In genomic region chr1:238647877-238648276, GRCh38 we compare ENCODE assay signal across 11 cellular contexts.
A peak's percentile ranks its signal among the peaks of the same experiment; 100 is the strongest.
DNase-seq lines count a peak whose midpoint lies in the region; ATAC-seq lines count a peak whose summit lies in the region.
"Had no signal": no experiment of that assay in that cellular context is flagged by ENCODE, and none has a peak within 500 bp of the region (broad histone marks: within the 10 kb centered on the region; RNA-seq: fewer than 3 reads in every experiment).

No MANE protein-coding gene starts in this region.

- ATAC-seq in GM19467 (IDR thresholded peaks at IDR 0.05; ENCODE audit: unreplicated experiment): no peak
- ATAC-seq in GM19035 (IDR thresholded peaks at IDR 0.05; ENCODE audit: unreplicated experiment): no peak
- ATAC-seq: right lobe of liver had no signal

- no peak overlapping the region for H3K4me3 ChIP-seq in mesodermal cell (ENCODE audit: extremely low read depth, insufficient read depth, low read length, poor library complexity, severe bottlenecking)
- H3K4me3 ChIP-seq: right lobe of liver had no signal

- WGBS in mesodermal cell (ENCODE audit: insufficient coverage in 2 of 2), 2 experiments: 0 to 10% methylated on average over 1 to 2 of the region's 3 CpGs

- peak overlapping the region; percentile 93 for H3K27ac ChIP-seq in mesodermal cell (ENCODE audit: low read depth, low read length, severe bottlenecking)
- H3K27ac ChIP-seq: right lobe of liver had no signal

- DNase-seq in EL (peak; percentile 98), MV-4-11 (lab: John Stamatoyannopoulos, UW) (peak; percentile 67), cerebellar cortex (ENCODE audit: low spot score) (peak; percentile 34), NCI-H526 treated with DMSO at 0.1 percent for 48 hours (lab: John Stamatoyannopoulos, UW) (no peak), DMS114 treated with DMSO at 0.1 percent for 48 hours (lab: John Stamatoyannopoulos, UW; ENCODE audit: unreplicated experiment) (no peak)
- DNase-seq: hypothalamus, NCI-H1694, right lobe of liver had no signal

- no peaks in the 10 kb centered on the region for H3K36me3 ChIP-seq in mesodermal cell (ENCODE audit: control insufficient read depth, insufficient read depth, low read length)
- H3K36me3 ChIP-seq: right lobe of liver had no signal

- no peaks in the 10 kb centered on the region for H3K9me3 ChIP-seq in mesodermal cell (ENCODE audit: control insufficient read depth, low read length)
- H3K9me3 ChIP-seq: right lobe of liver had no signal

- peaks cover 15% of the 10 kb centered on the region for H3K4me1 ChIP-seq in mesodermal cell (ENCODE audit: control insufficient read depth, insufficient read depth, low read length, poor library complexity, severe bottlenecking)
- H3K4me1 ChIP-seq: right lobe of liver had no signal

Comparison
In these comparisons a context has a peak if more than half of its experiments do, and no peak if none do; other contexts are left out.
1. DNase-seq: peak in EL (single experiment), MV-4-11 (single experiment) and cerebellar cortex (single experiment); none in NCI-H526 treated with DMSO at 0.1 percent for 48 hours (single experiment) and DMS114 treated with DMSO at 0.1 percent for 48 hours (single experiment).